Comparison of ENCODE assay signal across 9 cellular contexts in the genomic region with DNA sequence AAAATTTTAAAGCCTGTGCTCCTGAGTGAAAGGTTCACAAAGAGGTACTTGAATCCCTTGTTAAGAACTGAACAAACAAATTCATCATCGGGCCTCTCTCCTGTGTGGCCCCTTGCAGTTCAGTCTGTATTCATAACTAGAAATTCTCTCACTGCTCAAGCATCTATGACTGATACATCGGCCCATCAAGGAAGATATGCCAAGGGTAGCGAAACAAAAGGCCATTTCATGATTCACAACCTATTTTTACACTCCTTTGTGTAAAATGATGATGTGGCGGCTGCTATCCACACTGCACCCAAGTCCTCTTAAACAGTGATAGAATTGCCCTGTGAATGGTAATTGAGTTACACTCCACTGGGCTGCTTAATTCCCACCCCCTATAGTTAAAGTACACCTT.
DNase-seq lines count a peak whose midpoint lies in the region; ATAC-seq, FAIRE-seq and TF ChIP-seq lines count a peak whose summit lies in the region.
"Had no signal": no experiment of that assay in that cellular context is flagged by ENCODE, and none has a peak within 500 bp of the region (broad histone marks: within the 10 kb centered on the region; RNA-seq: fewer than 3 reads in every experiment).

No MANE protein-coding gene starts in this region.

- H3K27ac ChIP-seq in astrocyte (ENCODE audit: low read depth, low read length) = peak overlapping the region; percentile 97

- H3K4me2 ChIP-seq in astrocyte (ENCODE audit: low read length) = peak overlapping the region; percentile 76

- FAIRE-seq in astrocyte (lab: Jason Lieb, UNC) = peak; percentile 85

- DNase-seq in Daoy (ENCODE audit: low read depth) (peak; percentile 81), NCI-H1417 (lab: John Stamatoyannopoulos, UW) (peak; percentile 78 to 96 (median 87)), astrocyte (ENCODE audit: low read depth) (peak; percentile 97), neural crest cell (ENCODE audit: low read depth, low spot score) (no peak), T-helper 1 cell (no peak)
- DNase-seq: activated effector memory CD4-positive, alpha-beta T cell treated with anti-CD3 and anti-CD28 coated beads, Interleukin-2, amount 50 U/mL, for 16 hours had no signal

- H3K36me3 Mint-ChIP-seq in astrocyte (ENCODE audit: low read depth, unreplicated experiment) = peaks cover 6% of the 10 kb centered on the region
- peaks cover 3% of the 10 kb centered on the region for H3K36me3 Mint-ChIP-seq in neural crest cell (ENCODE audit: low read depth)

- H2AFZ ChIP-seq in astrocyte (ENCODE audit: low read depth, low read length) = peak overlapping the region; percentile 37

- no peaks in the 10 kb centered on the region for H3K79me2 ChIP-seq in astrocyte (ENCODE audit: insufficient read depth, low read length)

- no peak for ATAC-seq in HG03565 (IDR thresholded peaks at IDR 0.05; ENCODE audit: unreplicated experiment)
- ATAC-seq in GM21737 (IDR thresholded peaks at IDR 0.05; ENCODE audit: unreplicated experiment) = no peak
- no peak for ATAC-seq in GM18517 (IDR thresholded peaks at IDR 0.05; ENCODE audit: unreplicated experiment)

- H3K9me3 Mint-ChIP-seq in astrocyte (ENCODE audit: unreplicated experiment) (peaks cover 2% of the 10 kb centered on the region), neural crest cell (peaks cover 3% of the 10 kb centered on the region)

- H3K4me3 ChIP-seq in astrocyte (ENCODE audit: insufficient read depth, low read depth, low read length) = peak overlapping the region; percentile 11

- H3K27me3 Mint-ChIP-seq in astrocyte (ENCODE audit: low read depth, unreplicated experiment) (no peaks in the 10 kb centered on the region), neural crest cell (ENCODE audit: low read depth) (no peaks in the 10 kb centered on the region)

- H3K4me3 Mint-ChIP-seq in astrocyte (ENCODE audit: unreplicated experiment) (peak overlapping the region; percentile 36), neural crest cell (peak overlapping the region; percentile 28)

- peaks cover 38% of the 10 kb centered on the region for H3K4me1 Mint-ChIP-seq in astrocyte (ENCODE audit: low read depth, unreplicated experiment)
- peaks cover 44% of the 10 kb centered on the region for H3K4me1 Mint-ChIP-seq in neural crest cell

- no peaks in the 10 kb centered on the region for H3K9me3 ChIP-seq in astrocyte (ENCODE audit: insufficient read depth, low read depth, low read length)

- H3K4me1 ChIP-seq in astrocyte (ENCODE audit: insufficient read depth, low read length) = peaks cover 23% of the 10 kb centered on the region

- peak overlapping the region; percentile 86 for H3K9ac ChIP-seq in astrocyte (ENCODE audit: low read length)

- TF ChIP-seq CTCF in astrocyte (IDR thresholded peaks at IDR 0.05; ENCODE audit: insufficient read depth, low read depth, low read length) = no peak
- no peak for TF ChIP-seq CTCF in neural crest cell (conservative IDR thresholded peaks at IDR 0.05)

- no peaks in the 10 kb centered on the region for H3K27me3 ChIP-seq in astrocyte (ENCODE audit: insufficient read depth, low read length)

- no peaks in the 10 kb centered on the region for H4K20me1 ChIP-seq in astrocyte (ENCODE audit: insufficient read depth, low read length)

- H3K27ac Mint-ChIP-seq in astrocyte (ENCODE audit: unreplicated experiment) = peak overlapping the region; percentile 99
- H3K27ac Mint-ChIP-seq in neural crest cell (ENCODE audit: unreplicated experiment) = peak overlapping the region; percentile 64

- no peaks in the 10 kb centered on the region for H3K36me3 ChIP-seq in astrocyte (ENCODE audit: insufficient read depth, low read length)

Comparison
In these comparisons a context has a peak if more than half of its experiments do, and no peak if none do; other contexts are left out.
1. DNase-seq: peak in Daoy (single experiment), NCI-H1417 (3 of 3) and astrocyte (single experiment); none in neural crest cell (single experiment) and T-helper 1 cell (0 of 5).